ENCODE assay signal across 19 cellular contexts in the genomic region with DNA sequence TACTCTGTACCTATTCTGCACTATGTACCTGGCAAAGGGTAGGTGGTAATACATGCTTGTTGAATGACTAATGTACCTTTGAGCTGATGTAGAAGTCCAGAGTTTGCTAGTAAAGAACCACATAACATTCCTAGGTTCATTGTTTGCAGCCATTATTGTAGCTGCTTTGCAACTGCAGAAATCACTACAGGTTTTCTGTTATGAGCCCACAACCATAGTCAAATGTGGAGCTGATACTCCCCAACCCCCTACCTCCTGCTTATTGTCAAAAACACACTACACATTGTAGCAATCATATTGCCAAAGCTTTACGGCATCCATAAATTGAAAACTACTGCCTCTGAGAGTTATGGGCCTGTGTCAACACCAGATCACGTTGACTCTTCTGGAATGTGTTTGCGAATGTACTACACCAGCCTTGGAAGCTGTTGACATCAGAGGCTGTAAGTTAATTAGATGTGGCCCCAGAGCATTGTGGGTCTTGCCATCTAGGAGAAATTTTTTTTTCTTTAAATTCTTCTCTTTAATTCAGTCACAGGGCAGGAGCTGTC.
"Had no signal": no experiment of that assay in that cellular context is flagged by ENCODE, and none has a peak within 500 bp of the region (broad histone marks: within the 10 kb centered on the region; RNA-seq: fewer than 3 reads in every experiment).

No MANE protein-coding gene starts in this region.

- ATAC-seq: activated naive CD8-positive, alpha-beta T cell treated with anti-CD3 and anti-CD28 coated beads, Interleukin-2, amount 50 U/mL, for 24 hours; body of pancreas; sciatic nerve had no signal

- H3K27me3 Mint-ChIP-seq: activated CD4-positive, alpha-beta memory T cell treated with anti-CD3 and anti-CD28 coated beads for 36 hours; activated naive CD8-positive, alpha-beta T cell treated with anti-CD3 and anti-CD28 coated beads, Interleukin-2, amount 50 U/mL, for 24 hours; dendritic cell treated with granulocyte-macrophage colony-stimulating factor and Interleukin-4, amounts not matched to agents 40 ng/mL and 50 ng/mL, for 4 days had no signal

- H3K27ac ChIP-seq: body of pancreas, parathyroid adenoma, thoracic aorta, upper lobe of left lung had no signal

- H3K4me3 Mint-ChIP-seq: activated CD4-positive, alpha-beta memory T cell treated with anti-CD3 and anti-CD28 coated beads for 36 hours; activated naive CD8-positive, alpha-beta T cell treated with anti-CD3 and anti-CD28 coated beads, Interleukin-2, amount 50 U/mL, for 24 hours; activated T-helper 1 cell treated with anti-CD3 and anti-CD28 coated beads, Interleukin-12 subunit alpha, Interleukin-12 subunit beta, Interleukin-2, Interleukin-4 antibody, amounts not matched to agents 30 ng/mL and 10 ng/mL and 1 ng/mL, durations not matched to agents 14 hours and 24 hours and 36 hours; dendritic cell treated with granulocyte-macrophage colony-stimulating factor and Interleukin-4, amounts not matched to agents 40 ng/mL and 50 ng/mL, for 4 days; memory B cell; naive B cell had no signal

- H3K9me3 ChIP-seq: body of pancreas, thoracic aorta, upper lobe of left lung had no signal

- H3K27me3 ChIP-seq: body of pancreas, upper lobe of left lung had no signal

- H3K36me3 ChIP-seq: thoracic aorta, upper lobe of left lung had no signal

- DNase-seq: activated CD4-positive, alpha-beta memory T cell treated with anti-CD3 and anti-CD28 coated beads for 36 hours; activated CD4-positive, alpha-beta T cell treated with anti-CD3 and anti-CD28 coated beads for 48 hours; activated gamma-delta T cell; activated naive CD4-positive, alpha-beta T cell treated with anti-CD3 and anti-CD28 coated beads, Interleukin-2, amount 50 U/mL, for 16 hours; activated naive CD8-positive, alpha-beta T cell treated with anti-CD3 and anti-CD28 coated beads, Interleukin-2, amount 50 U/mL, for 24 hours; body of pancreas; effector CD4-positive, alpha-beta T cell; foreskin melanocyte; naive B cell; nucleus accumbens; stimulated activated CD4-positive, alpha-beta T cell treated with anti-CD3 and anti-CD28 coated beads, Interleukin-4, amount 100 ng/mL, for 1 hour; stimulated activated naive CD4-positive, alpha-beta T cell treated with Interleukin-2 at 50 U/mL for 16 hours; upper lobe of left lung had no signal

- H3K4me1 ChIP-seq: body of pancreas, parathyroid adenoma, upper lobe of left lung had no signal

- H3K4me1 Mint-ChIP-seq: activated naive CD8-positive, alpha-beta T cell treated with anti-CD3 and anti-CD28 coated beads, Interleukin-2, amount 50 U/mL, for 24 hours; memory B cell; naive B cell had no signal

- H3K9ac ChIP-seq: parathyroid adenoma had no signal

- H3K4me3 ChIP-seq: body of pancreas, thoracic aorta, upper lobe of left lung had no signal

- H3K9me3 Mint-ChIP-seq: activated CD4-positive, alpha-beta memory T cell treated with anti-CD3 and anti-CD28 coated beads for 36 hours; activated naive CD8-positive, alpha-beta T cell treated with anti-CD3 and anti-CD28 coated beads, Interleukin-2, amount 50 U/mL, for 24 hours; activated T-helper 1 cell treated with anti-CD3 and anti-CD28 coated beads, Interleukin-12 subunit alpha, Interleukin-12 subunit beta, Interleukin-2, Interleukin-4 antibody, amounts not matched to agents 30 ng/mL and 10 ng/mL and 1 ng/mL, durations not matched to agents 14 hours and 24 hours and 36 hours; dendritic cell treated with granulocyte-macrophage colony-stimulating factor and Interleukin-4, amounts not matched to agents 40 ng/mL and 50 ng/mL, for 4 days; memory B cell had no signal

- H3K27ac Mint-ChIP-seq: activated CD4-positive, alpha-beta memory T cell treated with anti-CD3 and anti-CD28 coated beads for 36 hours; activated naive CD8-positive, alpha-beta T cell treated with anti-CD3 and anti-CD28 coated beads, Interleukin-2, amount 50 U/mL, for 24 hours; activated T-helper 1 cell treated with anti-CD3 and anti-CD28 coated beads, Interleukin-12 subunit alpha, Interleukin-12 subunit beta, Interleukin-2, Interleukin-4 antibody, amounts not matched to agents 30 ng/mL and 10 ng/mL and 1 ng/mL, durations not matched to agents 14 hours and 24 hours and 36 hours; dendritic cell treated with granulocyte-macrophage colony-stimulating factor and Interleukin-4, amounts not matched to agents 40 ng/mL and 50 ng/mL, for 4 days; memory B cell; naive B cell had no signal

- H3K36me3 Mint-ChIP-seq: activated CD4-positive, alpha-beta memory T cell treated with anti-CD3 and anti-CD28 coated beads for 36 hours; memory B cell; naive B cell had no signal
